8 cellular contexts compared by ENCODE assay signal in the genomic region with DNA sequence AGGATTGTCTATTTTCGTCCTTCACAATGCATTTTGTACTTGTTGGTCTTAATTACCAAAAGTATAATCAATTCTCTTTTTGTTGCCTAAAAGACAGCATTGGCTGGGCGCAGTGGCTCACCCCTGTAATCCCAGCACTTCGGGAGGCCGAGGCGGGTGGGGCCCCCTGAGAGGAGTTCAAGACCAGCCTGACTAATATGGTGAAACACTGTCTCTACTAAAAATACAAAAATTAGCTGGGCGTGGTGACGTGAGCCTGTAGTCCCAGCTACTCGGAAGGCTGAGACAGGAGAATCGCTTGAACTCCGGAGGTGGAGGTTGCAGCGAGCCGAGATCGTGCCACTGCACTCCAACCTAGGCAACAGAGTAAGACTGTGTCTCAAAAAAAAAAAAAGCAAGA. TPM values are rescaled to one million over a fixed set of nuclear protein-coding genes. Genes with fewer than 3 reads are reported as not detected.
DNase-seq lines count a peak whose midpoint lies in the region; ATAC-seq and TF ChIP-seq lines count a peak whose summit lies in the region.
"Not testable (repeated sequence)": the region's sequence is repeated elsewhere in the genome, so short reads cannot be mapped to it uniquely, and the experiment has no call there.

No MANE protein-coding gene starts in this region.

- TF ChIP-seq RAD21 in SK-N-SH (IDR thresholded peaks at IDR 0.05; ENCODE audit: low read length): not testable (repeated sequence)

- peaks cover 39% of the 10 kb centered on the region for H3K4me1 ChIP-seq in CD4-positive, CD25-positive, alpha-beta regulatory T cell (ENCODE audit: control insufficient read depth, insufficient read depth, low read length, poor library complexity, severe bottlenecking)
- peaks cover 15% of the 10 kb centered on the region in 2 experiments; a peak in 3 of 4 replicates for H3K4me1 ChIP-seq in SK-N-SH (ENCODE audit: control insufficient read depth in 1 of 2, insufficient read depth in 2 of 2, low read depth in 1 of 2, low read length in 1 of 2)
- peaks cover 29% of the 10 kb centered on the region for H3K4me1 ChIP-seq in body of pancreas
- H3K4me1 ChIP-seq in neural progenitor cell: peaks cover 33% of the 10 kb centered on the region
- peaks cover 0 to 37% (median 20%) of the 10 kb centered on the region in 4 donors for H3K4me1 ChIP-seq in tibial nerve

- H3K36me3 Mint-ChIP-seq in CD4-positive, CD25-positive, alpha-beta regulatory T cell; activated T-cell treated with anti-CD3 and anti-CD28 coated beads, Interleukin-2, amount 50 U/mL, for 4 hours (ENCODE audit: insufficient read depth); neural progenitor cell: not testable (repeated sequence)

- not testable (repeated sequence) for DNase-seq in CD4-positive, CD25-positive, alpha-beta regulatory T cell; SK-N-SH; activated T-cell treated with anti-CD3 and anti-CD28 coated beads, Interleukin-2, amount 50 U/mL, for 4 hours; body of pancreas; fibroblast of the aortic adventitia (ENCODE audit: low read depth); neural progenitor cell (ENCODE audit: low spot score); tibial nerve (ENCODE audit: low spot score in 2 of 2)

- not testable (repeated sequence) for TF ChIP-seq POLR2A in body of pancreas (IDR thresholded peaks at IDR 0.05); tibial nerve (IDR thresholded peaks at IDR 0.05)

- H3K36me3 ChIP-seq in CD4-positive, CD25-positive, alpha-beta regulatory T cell (ENCODE audit: control insufficient read depth, insufficient read depth, low read length); SK-N-SH (replicated peaks in 1 of 2; ENCODE audit: control insufficient read depth in 1 of 2, insufficient read depth in 2 of 2, low read length in 1 of 2); body of pancreas (replicated peaks in 1 of 2; ENCODE audit: insufficient read depth in 1 of 2, low read depth in 2 of 2); neural progenitor cell; tibial nerve: not testable (repeated sequence)

- H4K20me1 ChIP-seq in SK-N-SH (ENCODE audit: insufficient read depth); neural progenitor cell (ENCODE audit: low read depth): not testable (repeated sequence)

- H3K9me3 Mint-ChIP-seq in CD4-positive, CD25-positive, alpha-beta regulatory T cell; activated T-cell treated with anti-CD3 and anti-CD28 coated beads, Interleukin-2, amount 50 U/mL, for 4 hours; neural progenitor cell: not testable (repeated sequence)

- not testable (repeated sequence) for H3K9ac ChIP-seq in SK-N-SH, neural progenitor cell

- TF ChIP-seq EP300 in SK-N-SH (IDR thresholded peaks at IDR 0.05; ENCODE audit: borderline replicate concordance in 1 of 2, low read depth in 1 of 2, low read length in 1 of 2); tibial nerve (IDR thresholded peaks at IDR 0.05): not testable (repeated sequence)

- not testable (repeated sequence) for H3K27me3 Mint-ChIP-seq in CD4-positive, CD25-positive, alpha-beta regulatory T cell; activated T-cell treated with anti-CD3 and anti-CD28 coated beads, Interleukin-2, amount 50 U/mL, for 4 hours (ENCODE audit: low read depth); neural progenitor cell (ENCODE audit: insufficient read depth, low read depth)

- not testable (repeated sequence) for ATAC-seq in CD4-positive, CD25-positive, alpha-beta regulatory T cell (ENCODE audit: low read depth in 2 of 2); activated T-cell treated with anti-CD3 and anti-CD28 coated beads, Interleukin-2, amount 50 U/mL, for 4 hours; body of pancreas
- ATAC-seq in GM21529 (IDR thresholded peaks at IDR 0.05; ENCODE audit: unreplicated experiment): peak; percentile 9

- H3K4me3 Mint-ChIP-seq in CD4-positive, CD25-positive, alpha-beta regulatory T cell: peak overlapping the region; percentile 21 to 99 (median 90)
- peak overlapping the region; percentile 93 for H3K4me3 Mint-ChIP-seq in activated T-cell treated with anti-CD3 and anti-CD28 coated beads, Interleukin-2, amount 50 U/mL, for 4 hours
- H3K4me3 Mint-ChIP-seq in neural progenitor cell: peak overlapping the region; percentile 85

- WGBS in SK-N-SH (ENCODE audit: low lambda C conversion rate): 98% methylated on average over 13 of the region's 13 CpGs
- 90 to 95% methylated on average over 13 of the region's 13 CpGs for WGBS in body of pancreas, 2 donors
- WGBS in tibial nerve, 2 donors: 93 to 94% methylated on average over 13 of the region's 13 CpGs

- peak overlapping the region; percentile 85 for H3K27ac ChIP-seq in CD4-positive, CD25-positive, alpha-beta regulatory T cell (ENCODE audit: insufficient read depth, low read length, poor library complexity, severe bottlenecking)
- H3K27ac ChIP-seq in SK-N-SH (ENCODE audit: low read depth in 2 of 2, low read length in 1 of 2); neural progenitor cell: not testable (repeated sequence)
- H3K27ac ChIP-seq in body of pancreas (peak overlapping the region in 3 of 4 donors; percentile 94 to 98 (median 97)), tibial nerve (peak overlapping the region in 3 of 4 donors; percentile 94 to 98 (median 98))

- CTCF ChIA-PET in SK-N-SH (lab: Yijun Ruan, JAX): interaction anchor here (1.7 kb wide), 1 partner anchor 21 kb away, joined by 4 read pairs; no protein-coding TSS in a partner anchor

- H3K9me2 ChIP-seq in SK-N-SH: not testable (repeated sequence)

- not testable (repeated sequence) for TF ChIP-seq CTCF in SK-N-SH (IDR thresholded peaks at IDR 0.05); body of pancreas (IDR thresholded peaks at IDR 0.05); fibroblast of the aortic adventitia (IDR thresholded peaks at IDR 0.05; ENCODE audit: insufficient read depth, low read length); neural progenitor cell (IDR thresholded peaks at IDR 0.05); tibial nerve (IDR thresholded peaks at IDR 0.05)

- H3K4me2 ChIP-seq in SK-N-SH: peak overlapping the region; percentile 84; the same call in 1 of the 2 replicates
- H3K4me2 ChIP-seq in neural progenitor cell: peak overlapping the region; percentile 90

- H3K79me2 ChIP-seq in SK-N-SH (ENCODE audit: insufficient read depth) (peaks cover 52% of the 10 kb centered on the region), neural progenitor cell (ENCODE audit: low read depth) (peaks cover 40% of the 10 kb centered on the region)

- H3K27me3 ChIP-seq in CD4-positive, CD25-positive, alpha-beta regulatory T cell (ENCODE audit: control insufficient read depth, insufficient read depth, low read length); SK-N-SH (ENCODE audit: insufficient read depth); body of pancreas; tibial nerve: not testable (repeated sequence)
- H3K27me3 ChIP-seq in neural progenitor cell: peaks cover 15% of the 10 kb centered on the region

- intact Hi-C loops in body of pancreas (cut with DNase I): not testable (repeated sequence)

- H3K4me3 ChIP-seq in CD4-positive, CD25-positive, alpha-beta regulatory T cell (ENCODE audit: low read depth, low read length): peak overlapping the region; percentile 97
- not testable (repeated sequence) for H3K4me3 ChIP-seq in SK-N-SH (ENCODE audit: low read depth in 2 of 2, low read length in 1 of 2); body of pancreas; neural progenitor cell; tibial nerve
- H3K4me3 ChIP-seq in fibroblast of the aortic adventitia (ENCODE audit: low read depth, low read length): peak overlapping the region; percentile 74

- POLR2A ChIA-PET in SK-N-SH (lab: Yijun Ruan, JAX): interaction anchor here (1.0 kb wide), 1 partner anchor 191 kb away, joined by 5 read pairs; a partner anchor contains a TSS

- H3K9me3 ChIP-seq in CD4-positive, CD25-positive, alpha-beta regulatory T cell (ENCODE audit: control insufficient read depth in 2 of 2, low read length in 2 of 2); SK-N-SH; body of pancreas; neural progenitor cell (ENCODE audit: low read depth); tibial nerve: not testable (repeated sequence)

- peak overlapping the region in 2 of 3 donors; percentile 93 to 97 for H3K27ac Mint-ChIP-seq in CD4-positive, CD25-positive, alpha-beta regulatory T cell
- H3K27ac Mint-ChIP-seq in neural progenitor cell: not testable (repeated sequence)

- H3K4me1 Mint-ChIP-seq in CD4-positive, CD25-positive, alpha-beta regulatory T cell: peaks cover 26 to 57% (median 45%) of the 10 kb centered on the region in 4 donors
- peaks cover 39% of the 10 kb centered on the region for H3K4me1 Mint-ChIP-seq in activated T-cell treated with anti-CD3 and anti-CD28 coated beads, Interleukin-2, amount 50 U/mL, for 4 hours (ENCODE audit: low read depth)
- H3K4me1 Mint-ChIP-seq in neural progenitor cell: peaks cover 35% of the 10 kb centered on the region

- not testable (repeated sequence) for H2AFZ ChIP-seq in SK-N-SH (ENCODE audit: low read depth); neural progenitor cell (replicated peaks)

- H3F3A ChIP-seq in SK-N-SH (replicated peaks; ENCODE audit: insufficient read depth): peaks cover 18% of the 10 kb centered on the region
- peaks cover 18% of the 10 kb centered on the region for H3F3A ChIP-seq in neural progenitor cell (ENCODE audit: low read depth)

RNA-seq across cellular contexts. Expression of a gene that starts 1.3 kb away (rescaled TPM):
- total RNA-seq in CD4-positive, CD25-positive, alpha-beta regulatory T cell: 28.3 TPM
- 10 to 100 TPM; 68.6 to 87.1 (median 80.2) TPM for polyA plus RNA-seq in CD4-positive, CD25-positive, alpha-beta regulatory T cell
- polyA plus RNA-seq in SK-N-SH (2012; rRNA removed): 10.6 and 14.1 TPM in 2 replicates
- 18.9 and 23.0 TPM in 2 replicates for polyA plus RNA-seq in SK-N-SH (2012; cell fraction: cytosol; rRNA removed)
- polyA plus RNA-seq in SK-N-SH (2012; cell fraction: nucleus; rRNA removed): 5.7 and 11.4 TPM in 2 replicates
- total RNA-seq in activated T-cell treated with anti-CD3 and anti-CD28 coated beads, Interleukin-2, amount 50 U/mL, for 4 hours: 10 to 100 TPM; 36.8 to 44.4 (median 44.4) TPM
- total RNA-seq in body of pancreas: 10 to 100 TPM; 17.1 to 19.5 TPM
- 34.7 and 74.3 TPM in 2 replicates for total RNA-seq in fibroblast of the aortic adventitia (ENCODE audit: low replicate concordance)
- 45.6 and 78.6 TPM in 2 replicates for total RNA-seq in neural progenitor cell (ENCODE audit: low replicate concordance)
- total RNA-seq in tibial nerve: 10 to 100 TPM; 30.3 to 44.1 (median 33.3) TPM

RNA-seq across cellular contexts. Expression of a gene that starts 4.3 kb away (rescaled TPM):
- total RNA-seq in CD4-positive, CD25-positive, alpha-beta regulatory T cell: 22.2 TPM
- polyA plus RNA-seq in CD4-positive, CD25-positive, alpha-beta regulatory T cell: 1 to 10 TPM; 3.7 to 8.6 (median 7.0) TPM
- 8.5 and 11.4 TPM in 2 replicates for polyA plus RNA-seq in SK-N-SH (2012; rRNA removed)
- 12.0 and 14.0 TPM in 2 replicates for polyA plus RNA-seq in SK-N-SH (2012; cell fraction: cytosol; rRNA removed)
- 6.6 and 13.2 TPM in 2 replicates for polyA plus RNA-seq in SK-N-SH (2012; cell fraction: nucleus; rRNA removed)
- 10 to 100 TPM in 2 of 3 donors, 1 to 10 TPM in 1; 9.5 to 10.9 (median 10.3) TPM for total RNA-seq in activated T-cell treated with anti-CD3 and anti-CD28 coated beads, Interleukin-2, amount 50 U/mL, for 4 hours
- total RNA-seq in body of pancreas (10 to 100 TPM; 16.6 to 25.7 TPM), fibroblast of the aortic adventitia (ENCODE audit: low replicate concordance) (27.5 and 102 TPM in 2 replicates), neural progenitor cell (ENCODE audit: low replicate concordance) (39.2 and 50.8 TPM in 2 replicates), tibial nerve (10 to 100 TPM; 17.7 to 29.4 (median 23.5) TPM)
